ENCODE assay signal across 8 cellular contexts in genomic region chr2:232316382-232317190, GRCh38.
DNase-seq lines count a peak whose midpoint lies in the region; ATAC-seq and TF ChIP-seq lines count a peak whose summit lies in the region.
"Had no signal": no experiment of that assay in that cellular context is flagged by ENCODE, and none has a peak within 500 bp of the region (broad histone marks: within the 10 kb centered on the region; RNA-seq: fewer than 3 reads in every experiment).

No MANE protein-coding gene starts in this region.

- in situ Hi-C loops in KBM-7 (cut with MboI; ENCODE audit: low pct_unique_long_range_greater_than_20kb, low sequenced_read_pairs), result no loop called here

- no peaks in the 10 kb centered on the region for H3K36me3 Mint-ChIP-seq in activated T-helper 17 cell treated with anti-CD3 and anti-CD28 coated beads, Interleukin-2, amount 50 U/mL, for 72 hours (ENCODE audit: low read depth)
- no peaks in the 10 kb centered on the region for H3K36me3 Mint-ChIP-seq in stimulated activated effector memory CD8-positive, alpha-beta T cell treated with anti-CD3 and anti-CD28 coated beads, Interleukin-12 subunit alpha, Interleukin-12 subunit beta, amount 100 ng/mL, for 72 hours

- H3K27ac Mint-ChIP-seq in activated T-helper 17 cell treated with anti-CD3 and anti-CD28 coated beads, Interleukin-2, amount 50 U/mL, for 72 hours, result peak overlapping the region; percentile 89
- H3K27ac Mint-ChIP-seq in stimulated activated effector memory CD8-positive, alpha-beta T cell treated with anti-CD3 and anti-CD28 coated beads, Interleukin-12 subunit alpha, Interleukin-12 subunit beta, amount 100 ng/mL, for 72 hours, result peak overlapping the region; percentile 97

- intact Hi-C loops in left colon (cut with DNase I, micrococcal nuclease), result no loop called here

- H3K27me3 Mint-ChIP-seq in activated T-helper 17 cell treated with anti-CD3 and anti-CD28 coated beads, Interleukin-2, amount 50 U/mL, for 72 hours, result no peaks in the 10 kb centered on the region

- TF ChIP-seq CTCF in GM10248 (IDR thresholded peaks at IDR 0.05; ENCODE audit: control extremely low read depth, extremely low read depth, low read depth, missing control alignments), result no peak

- H3K4me3 Mint-ChIP-seq in activated T-helper 17 cell treated with anti-CD3 and anti-CD28 coated beads, Interleukin-2, amount 50 U/mL, for 72 hours, result peak overlapping the region; percentile 82
- peak overlapping the region; percentile 67 for H3K4me3 Mint-ChIP-seq in stimulated activated effector memory CD8-positive, alpha-beta T cell treated with anti-CD3 and anti-CD28 coated beads, Interleukin-12 subunit alpha, Interleukin-12 subunit beta, amount 100 ng/mL, for 72 hours

- peaks cover 31% of the 10 kb centered on the region for H3K4me1 Mint-ChIP-seq in activated T-helper 17 cell treated with anti-CD3 and anti-CD28 coated beads, Interleukin-2, amount 50 U/mL, for 72 hours
- peaks cover 56% of the 10 kb centered on the region for H3K4me1 Mint-ChIP-seq in stimulated activated effector memory CD8-positive, alpha-beta T cell treated with anti-CD3 and anti-CD28 coated beads, Interleukin-12 subunit alpha, Interleukin-12 subunit beta, amount 100 ng/mL, for 72 hours

- CTCF ChIA-PET in GM10248 (lab: Yijun Ruan, JAX), result interaction anchor here (0.9 to 11.3 kb wide), 8 partner anchors 10 to 416 kb away, joined by 3 to 106 read pairs (median 3); no protein-coding TSS in a partner anchor

- H3K9me3 Mint-ChIP-seq in activated T-helper 17 cell treated with anti-CD3 and anti-CD28 coated beads, Interleukin-2, amount 50 U/mL, for 72 hours, result peaks cover 4% of the 10 kb centered on the region
- H3K9me3 Mint-ChIP-seq in stimulated activated effector memory CD8-positive, alpha-beta T cell treated with anti-CD3 and anti-CD28 coated beads, Interleukin-12 subunit alpha, Interleukin-12 subunit beta, amount 100 ng/mL, for 72 hours, result no peaks in the 10 kb centered on the region

- no peak for ATAC-seq in activated T-helper 17 cell treated with anti-CD3 and anti-CD28 coated beads, Interleukin-2, amount 50 U/mL, for 72 hours (replicated peaks)
- ATAC-seq in left colon, result peak; percentile 59
- no peak for ATAC-seq in stimulated activated effector memory CD8-positive, alpha-beta T cell treated with anti-CD3 and anti-CD28 coated beads, Interleukin-12 subunit alpha, Interleukin-12 subunit beta, amount 100 ng/mL, for 72 hours
- no peak for ATAC-seq in HG03521 (IDR thresholded peaks at IDR 0.05; ENCODE audit: unreplicated experiment)

- DNase-seq in KBM-7 (peak; percentile 27), left colon (peak in 1 of 2 donors; percentile 24), NCI-H524 treated with DMSO at 0.1 percent for 48 hours (lab: John Stamatoyannopoulos, UW) (no peak), GM10248 (ENCODE audit: extremely low spot score) (no peak)
- DNase-seq in stimulated activated effector memory CD8-positive, alpha-beta T cell treated with anti-CD3 and anti-CD28 coated beads, Interleukin-12 subunit alpha, Interleukin-12 subunit beta, amount 100 ng/mL, for 72 hours (ENCODE audit: low spot score in 2 of 2), result no peak
- DNase-seq: NCI-H82 had no signal

- POLR2A ChIA-PET in GM10248 (lab: Yijun Ruan, JAX), result no interaction called here
